ENCODE assay signal across 1 cellular context in the genomic region with DNA sequence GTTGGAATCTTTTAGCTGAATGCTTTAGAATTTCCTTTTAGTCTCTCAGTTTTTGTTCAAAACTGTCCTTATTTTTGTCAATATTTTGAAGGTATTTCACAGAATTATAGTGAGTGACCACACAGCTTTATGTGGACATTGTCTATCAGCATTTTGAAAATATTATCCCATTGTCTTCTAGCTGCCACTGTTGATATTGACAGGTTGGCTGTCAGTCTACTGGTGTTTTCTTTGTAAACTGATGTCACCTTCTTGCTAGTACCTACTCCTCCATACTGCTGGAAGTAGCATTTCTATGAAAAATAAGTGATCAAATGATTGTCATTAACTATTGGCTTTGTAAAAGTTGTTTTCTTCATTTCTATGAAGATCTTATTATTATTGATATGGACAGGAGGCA.
TF ChIP-seq lines count a peak whose summit lies in the region.

No MANE protein-coding gene starts in this region.

TF ChIP-seq in HEK293T, 16 proteins besides CTCF, POLR2A, EP300 and RAD21 (continued from another document):
- TF ChIP-seq, protein P1, sequence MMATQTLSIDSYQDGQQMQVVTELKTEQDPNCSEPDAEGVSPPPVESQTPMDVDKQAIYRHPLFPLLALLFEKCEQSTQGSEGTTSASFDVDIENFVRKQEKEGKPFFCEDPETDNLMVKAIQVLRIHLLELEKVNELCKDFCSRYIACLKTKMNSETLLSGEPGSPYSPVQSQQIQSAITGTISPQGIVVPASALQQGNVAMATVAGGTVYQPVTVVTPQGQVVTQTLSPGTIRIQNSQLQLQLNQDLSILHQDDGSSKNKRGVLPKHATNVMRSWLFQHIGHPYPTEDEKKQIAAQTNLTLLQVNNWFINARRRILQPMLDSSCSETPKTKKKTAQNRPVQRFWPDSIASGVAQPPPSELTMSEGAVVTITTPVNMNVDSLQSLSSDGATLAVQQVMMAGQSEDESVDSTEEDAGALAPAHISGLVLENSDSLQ (IDR thresholded peaks at IDR 0.05) = peak; percentile 44; the same call in 1 of the 2 replicates
